In genomic region chr14:91396959-91397815, GRCh38 we compare ENCODE assay signal across 8 cellular contexts. TPM values are rescaled to one million over a fixed set of nuclear protein-coding genes. Genes with fewer than 3 reads are reported as not detected.
A peak's percentile ranks its signal among the peaks of the same experiment; 100 is the strongest.
DNase-seq lines count a peak whose midpoint lies in the region; ATAC-seq and TF ChIP-seq lines count a peak whose summit lies in the region.

No MANE protein-coding gene starts in this region.

- no peak for TF ChIP-seq EP300 in tibial nerve (IDR thresholded peaks at IDR 0.05)

- WGBS in tibial nerve, 2 donors, result 53 to 57% methylated on average over 11 to 15 of the region's 15 CpGs

- H3K4me3 ChIP-seq in HUES6 (ENCODE audit: low read depth, low read length), result no peak overlapping the region
- H3K4me3 ChIP-seq in tibial artery, result no peak overlapping the region
- H3K4me3 ChIP-seq in tibial nerve, result no peak overlapping the region

- H3K27ac ChIP-seq in HUES6 (ENCODE audit: low read depth, low read length) (0 out of 2 replicates have a peak overlapping the region, but pooled peaks have one; percentile 3), tibial artery (no peak overlapping the region), tibial nerve (peak overlapping the region in 1 of 4 donors; percentile 49)

- peaks cover 76% of the 10 kb centered on the region for H3K4me1 ChIP-seq in HUES6 (ENCODE audit: control insufficient read depth, insufficient read depth, low read length)
- H3K4me1 ChIP-seq in tibial artery, result peaks cover 0 to 8% (median 0%) of the 10 kb centered on the region in 4 donors
- H3K4me1 ChIP-seq in tibial nerve, result peaks cover 0 to 26% (median 11%) of the 10 kb centered on the region in 4 donors

- H3K36me3 Mint-ChIP-seq in activated CD4-positive, alpha-beta T cell treated with anti-CD3 and anti-CD28 coated beads for 36 hours (ENCODE audit: low read depth), result peaks cover 30% of the 10 kb centered on the region
- no peaks in the 10 kb centered on the region for H3K36me3 Mint-ChIP-seq in glutamatergic neuron (ENCODE audit: unreplicated experiment)

- H3K27me3 ChIP-seq in HUES6 (ENCODE audit: control insufficient read depth, insufficient read depth, low read length) (no peaks in the 10 kb centered on the region), tibial artery (peaks cover 0 to 25% of the 10 kb centered on the region in 2 donors), tibial nerve (peaks cover 0 to 56% of the 10 kb centered on the region in 2 donors)

- peak; percentile 67 for DNase-seq in DMS153 treated with DMSO at 0.1 percent for 48 hours (lab: John Stamatoyannopoulos, UW; ENCODE audit: unreplicated experiment)
- DNase-seq in GM20000 (ENCODE audit: low spot score), result peak; percentile 67
- DNase-seq in activated CD4-positive, alpha-beta T cell treated with anti-CD3 and anti-CD28 coated beads for 36 hours, result peak; percentile 83
- DNase-seq in glutamatergic neuron, result no peak
- peak; percentile 26 to 72 (median 56) for DNase-seq in stimulated activated naive CD4-positive, alpha-beta T cell (lab: John Stamatoyannopoulos, UW)
- no peak for DNase-seq in tibial artery
- DNase-seq in tibial nerve (ENCODE audit: low spot score in 2 of 2), result no peak

- no peaks in the 10 kb centered on the region for H3K27me3 Mint-ChIP-seq in activated CD4-positive, alpha-beta T cell treated with anti-CD3 and anti-CD28 coated beads for 36 hours
- peaks cover 10% of the 10 kb centered on the region for H3K27me3 Mint-ChIP-seq in glutamatergic neuron (ENCODE audit: unreplicated experiment)

- no peaks in the 10 kb centered on the region for H3K36me3 ChIP-seq in HUES6 (ENCODE audit: control insufficient read depth, insufficient read depth, low read length)
- no peaks in the 10 kb centered on the region for H3K36me3 ChIP-seq in tibial artery
- H3K36me3 ChIP-seq in tibial nerve, result no peaks in the 10 kb centered on the region

- TF ChIP-seq CTCF in GM20000 (IDR thresholded peaks at IDR 0.05; ENCODE audit: extremely low read depth, missing control alignments), result no peak
- TF ChIP-seq CTCF in glutamatergic neuron (IDR thresholded peaks at IDR 0.05; ENCODE audit: partially characterized antibody, unreplicated experiment), result no peak
- TF ChIP-seq CTCF in tibial artery (IDR thresholded peaks at IDR 0.05), result no peak
- no peak for TF ChIP-seq CTCF in tibial nerve (IDR thresholded peaks at IDR 0.05)

- H3K27ac Mint-ChIP-seq in activated CD4-positive, alpha-beta T cell treated with anti-CD3 and anti-CD28 coated beads for 36 hours, result peak overlapping the region; percentile 94
- H3K27ac Mint-ChIP-seq in glutamatergic neuron (ENCODE audit: unreplicated experiment), result peak overlapping the region; percentile 17

- H3K9me3 Mint-ChIP-seq in activated CD4-positive, alpha-beta T cell treated with anti-CD3 and anti-CD28 coated beads for 36 hours (ENCODE audit: low read depth), result no peaks in the 10 kb centered on the region
- H3K9me3 Mint-ChIP-seq in glutamatergic neuron (ENCODE audit: unreplicated experiment), result peaks cover 9% of the 10 kb centered on the region

- no peak overlapping the region for H3K9ac ChIP-seq in HUES6 (ENCODE audit: low read length)

- ATAC-seq in activated CD4-positive, alpha-beta T cell treated with anti-CD3 and anti-CD28 coated beads for 36 hours, result peak; percentile 85

- POLR2A ChIA-PET in activated CD4-positive, alpha-beta T cell treated with anti-CD3 and anti-CD28 coated beads for 36 hours (lab: Charles Lee), result interaction anchor here (1.3 to 2.8 kb wide), 4 partner anchors 14 to 46 kb away, joined by 4 to 8 read pairs (median 5); no protein-coding TSS in a partner anchor

- CTCF ChIA-PET in activated CD4-positive, alpha-beta T cell treated with anti-CD3 and anti-CD28 coated beads for 36 hours (lab: Charles Lee), result interaction anchor here (0.6 to 2.3 kb wide), 8 partner anchors 9 to 158 kb away, joined by 3 to 11 read pairs (median 3); no protein-coding TSS in a partner anchor

- intact Hi-C loops in activated CD4-positive, alpha-beta T cell treated with anti-CD3 and anti-CD28 coated beads for 36 hours (cut with DNase I, micrococcal nuclease), result loop anchor here in 1 of 2 experiments (1.0 to 5.0 kb wide), 3 partner anchors 9 to 45 kb away; no protein-coding TSS in a partner anchor
- intact Hi-C loops in tibial artery (cut with DNase I; ENCODE audit: low total_unique reads), result no loop called here

- peak overlapping the region; percentile 71 for H3K4me3 Mint-ChIP-seq in activated CD4-positive, alpha-beta T cell treated with anti-CD3 and anti-CD28 coated beads for 36 hours
- H3K4me3 Mint-ChIP-seq in glutamatergic neuron (ENCODE audit: unreplicated experiment), result peak overlapping the region; percentile 2

- H3K9me3 ChIP-seq in HUES6 (ENCODE audit: control insufficient read depth, insufficient read depth, low read depth, low read length) (peaks cover 3% of the 10 kb centered on the region; the same call in 1 of the 2 replicates), tibial artery (no peaks in the 10 kb centered on the region), tibial nerve (no peaks in the 10 kb centered on the region)

- no peak for TF ChIP-seq POLR2A in tibial nerve (IDR thresholded peaks at IDR 0.05)

- peaks cover 94% of the 10 kb centered on the region for H3K4me1 Mint-ChIP-seq in activated CD4-positive, alpha-beta T cell treated with anti-CD3 and anti-CD28 coated beads for 36 hours
- peaks cover 51% of the 10 kb centered on the region for H3K4me1 Mint-ChIP-seq in glutamatergic neuron (ENCODE audit: low read depth, unreplicated experiment)

RNA-seq across cellular contexts. Expression of gene CCDC88C, which starts 20.4 kb away (rescaled TPM):
- 10 to 100 TPM; 73.7 to 82.8 TPM for total RNA-seq in activated CD4-positive, alpha-beta T cell treated with anti-CD3 and anti-CD28 coated beads for 36 hours
- total RNA-seq in glutamatergic neuron (ENCODE audit: unreplicated experiment) (68.0 TPM), tibial nerve (10 to 100 TPM in 1 of 4 donors, 1 to 10 TPM in 3; 3.6 to 12.6 (median 6.8) TPM)

Comparison
In these comparisons a context has a peak if more than half of its experiments do, and no peak if none do; other contexts are left out.
1. DNase-seq: peak in DMS153 treated with DMSO at 0.1 percent for 48 hours (single experiment), GM20000 (single experiment), activated CD4-positive, alpha-beta T cell treated with anti-CD3 and anti-CD28 coated beads for 36 hours (single experiment) and stimulated activated naive CD4-positive, alpha-beta T cell (6 of 6); none in glutamatergic neuron (single experiment), tibial artery (0 of 2) and tibial nerve (0 of 2).